ENCODE assay signal across 12 cellular contexts in the genomic region with DNA sequence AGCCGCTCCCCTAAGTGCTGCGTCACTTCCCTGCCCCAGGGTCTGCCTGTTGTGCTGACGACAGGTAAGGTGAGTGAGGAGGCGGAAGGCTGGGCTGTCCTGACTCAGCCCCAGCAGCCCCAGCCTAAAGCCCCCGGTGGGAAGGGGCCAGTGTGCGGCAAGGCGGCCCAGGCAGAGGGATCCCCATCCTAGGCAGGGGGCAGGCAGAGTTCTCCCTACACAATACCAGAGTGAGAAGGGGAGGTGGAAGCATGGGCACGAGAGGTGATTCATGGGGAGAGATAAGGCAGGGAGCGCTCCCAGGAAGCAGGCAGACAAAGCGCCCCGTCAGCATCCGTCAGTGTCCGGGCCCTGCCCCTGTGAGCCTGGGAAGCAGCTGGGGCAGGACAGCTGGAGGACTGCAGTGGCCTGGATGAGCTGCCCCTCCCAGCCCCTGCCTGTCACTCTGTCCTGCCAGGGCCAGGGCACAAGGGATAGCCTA. TPM values are rescaled to one million over a fixed set of nuclear protein-coding genes. Genes with fewer than 3 reads are reported as not detected.
DNase-seq lines count a peak whose midpoint lies in the region; ATAC-seq, FAIRE-seq and TF ChIP-seq lines count a peak whose summit lies in the region.
"Had no signal": no experiment of that assay in that cellular context is flagged by ENCODE, and none has a peak within 500 bp of the region (broad histone marks: within the 10 kb centered on the region; RNA-seq: fewer than 3 reads in every experiment).

No MANE protein-coding gene starts in this region.

- 0 out of 2 replicates have a peak overlapping the region, but pooled peaks have one; percentile 29 for H3K9ac ChIP-seq in IMR-90 (ENCODE audit: low read depth, low read length)

- H2BK5ac ChIP-seq in IMR-90 (ENCODE audit: low read depth, low read length, poor library complexity, severe bottlenecking), result peak overlapping the region; percentile 31

- H3K36me3 Mint-ChIP-seq in mesothelial cell of epicardium, result peaks cover 11% of the 10 kb centered on the region
- peaks cover 7% of the 10 kb centered on the region for H3K36me3 Mint-ChIP-seq in CD4-positive, alpha-beta T cell (ENCODE audit: low read depth)

- H3K4me2 ChIP-seq in A549 (peak overlapping the region; percentile 11; the same call in 1 of the 3 replicates), IMR-90 (ENCODE audit: low read depth, low read length) (no peak overlapping the region)

- H4K5ac ChIP-seq in IMR-90 (ENCODE audit: low read depth, low read length), result no peak overlapping the region

- peak overlapping the region; percentile 16 for H3K27ac Mint-ChIP-seq in mesothelial cell of epicardium
- no peak overlapping the region for H3K27ac Mint-ChIP-seq in CD4-positive, alpha-beta T cell

- H3K27me3 ChIP-seq in IMR-90 (ENCODE audit: control insufficient read depth, insufficient read depth, low read length), result no peaks in the 10 kb centered on the region
- H3K27me3 ChIP-seq in CD4-positive, alpha-beta T cell (ENCODE audit: control insufficient read depth, insufficient read depth, low read length), result no peaks in the 10 kb centered on the region

- H2AFZ ChIP-seq in IMR-90 (replicated peaks; ENCODE audit: low read length, poor library complexity), result no peak overlapping the region

- H4K20me1 ChIP-seq in IMR-90 (ENCODE audit: insufficient read depth, low read length), result peaks cover 43% of the 10 kb centered on the region

- CTCF ChIA-PET in A549 (lab: Yijun Ruan, JAX) (interaction anchor here (0.9 to 3.9 kb wide), 4 partner anchors 13 to 40 kb away, joined by 3 to 38 read pairs (median 5); no protein-coding TSS in a partner anchor), IMR-90 (lab: Yijun Ruan, JAX) (interaction anchor here (1.3 kb wide), 1 partner anchor 39 kb away, joined by 5 read pairs; no protein-coding TSS in a partner anchor)
- CTCF ChIA-PET in CD4-positive, alpha-beta T cell (lab: Charles Lee), result no interaction called here

- dilution Hi-C loops in IMR-90 (cut with HindIII; ENCODE audit: low sequenced_read_pairs, unreplicated experiment), result no loop called here

- peak overlapping the region; percentile 49; the same call in 1 of the 2 replicates for H2AK5ac ChIP-seq in IMR-90 (ENCODE audit: low read depth, low read length)

- no peak for FAIRE-seq in A549 (lab: Jason Lieb, UNC)
- FAIRE-seq: endometrium had no signal

- H4K8ac ChIP-seq in IMR-90 (ENCODE audit: low read depth in 2 of 2, low read length in 2 of 2), result 0 out of 4 replicates have a peak overlapping the region, but pooled peaks of 1 of the 2 experiments have one; percentile 38

- H2BK20ac ChIP-seq in IMR-90 (ENCODE audit: low read depth, low read length), result no peak overlapping the region

- H3K27ac ChIP-seq in A549, result 0 out of 6 replicates have a peak overlapping the region, but pooled peaks of 1 of the 2 experiments have one; percentile 2
- no peak overlapping the region for H3K27ac ChIP-seq in IMR-90 (ENCODE audit: insufficient read depth, low read length)
- no peak overlapping the region for H3K27ac ChIP-seq in CD4-positive, alpha-beta T cell (ENCODE audit: low read depth, low read length)

- TF ChIP-seq POLR2A in A549 (IDR thresholded peaks at IDR 0.05; ENCODE audit: low read length) (no peak), IMR-90 (IDR thresholded peaks at IDR 0.05; ENCODE audit: low read depth, low read length) (no peak)

- H3K14ac ChIP-seq in IMR-90 (replicated peaks; ENCODE audit: low read depth, low read length), result 0 out of 2 replicates have a peak overlapping the region, but pooled peaks have one; percentile 9

- H3K4me1 ChIP-seq in A549 (peaks cover 37% of the 10 kb centered on the region), IMR-90 (ENCODE audit: control insufficient read depth, insufficient read depth, low read length) (peaks cover 31% of the 10 kb centered on the region)

- no peak overlapping the region for H2BK120ac ChIP-seq in IMR-90 (ENCODE audit: low read depth, low read length)

- H3K4me3 ChIP-seq in A549 (no peak overlapping the region), IMR-90 (ENCODE audit: insufficient read depth, low read depth, low read length) (no peak overlapping the region), cardiac fibroblast (replicated peaks in 1 of 2; ENCODE audit: low read depth in 2 of 2, low read length in 2 of 2) (no peak overlapping the region)

- no peak overlapping the region for H4K91ac ChIP-seq in IMR-90 (ENCODE audit: insufficient read depth, low read depth, low read length)

- POLR2A ChIA-PET in A549 (lab: Yijun Ruan, JAX) (no interaction called here), IMR-90 (lab: Charles Lee; ENCODE audit: unreplicated experiment) (interaction anchor here (0.6 kb wide), 1 partner anchor 390 kb away, joined by 3 read pairs; no protein-coding TSS in a partner anchor)
- POLR2A ChIA-PET in CD4-positive, alpha-beta T cell (lab: Charles Lee), result no interaction called here

- H2AK9ac ChIP-seq in IMR-90 (replicated peaks; ENCODE audit: low read depth, low read length, poor library complexity), result peak overlapping the region; percentile 81

- 0 out of 2 replicates have a peak overlapping the region, but pooled peaks have one; percentile 11 for H3K23ac ChIP-seq in IMR-90 (ENCODE audit: low read depth, low read length)

- in situ Hi-C loops in IMR-90 (cut with MboI; ENCODE audit: low sequenced_read_pairs), result no loop called here

- H3K27me3 Mint-ChIP-seq in mesothelial cell of epicardium (ENCODE audit: low read depth), result no peaks in the 10 kb centered on the region
- no peaks in the 10 kb centered on the region for H3K27me3 Mint-ChIP-seq in CD4-positive, alpha-beta T cell

- no peak overlapping the region for H2BK15ac ChIP-seq in IMR-90 (ENCODE audit: low read depth, low read length)

- no peak overlapping the region for H3K4ac ChIP-seq in IMR-90 (ENCODE audit: low read depth, low read length)

- H3K4me1 Mint-ChIP-seq in mesothelial cell of epicardium, result peaks cover 30% of the 10 kb centered on the region
- peaks cover 25% of the 10 kb centered on the region for H3K4me1 Mint-ChIP-seq in CD4-positive, alpha-beta T cell (ENCODE audit: low read depth)

- H3K9me3 ChIP-seq in A549 (peaks cover 12% of the 10 kb centered on the region), IMR-90 (ENCODE audit: control insufficient read depth, insufficient read depth, low read length) (peaks cover 5% of the 10 kb centered on the region)
- no peaks in the 10 kb centered on the region for H3K9me3 ChIP-seq in CD4-positive, alpha-beta T cell (ENCODE audit: control insufficient read depth, low read length)

- ATAC-seq in A549 (peak; percentile 6 to 14; a peak in 3 of 6 replicates), IMR-90 (ENCODE audit: low read depth) (peak; percentile 34), GM19463 (IDR thresholded peaks at IDR 0.05; ENCODE audit: unreplicated experiment) (no peak)
- ATAC-seq in CD4-positive, alpha-beta T cell (ENCODE audit: poor library complexity), result no peak

- peak in 1 of 2 experiments; percentile 40 for DNase-seq in A549 (ENCODE audit: low read depth in 1 of 2, low spot score in 1 of 2)
- DNase-seq in IMR-90, result peak; percentile 59
- peak; percentile 62 to 77 for DNase-seq in cardiac fibroblast (ENCODE audit: low read depth in 2 of 2)
- no peak for DNase-seq in mesothelial cell of epicardium (ENCODE audit: low spot score in 2 of 2, unreplicated experiment in 2 of 2)
- no peak for DNase-seq in OCI-M2 (lab: John Stamatoyannopoulos, UW; ENCODE audit: unreplicated experiment)
- no peak for DNase-seq in CD4-positive, alpha-beta T cell
- no peak for DNase-seq in T-helper 9 cell
- DNase-seq: DND-41, NCI-H345 had no signal

- H3K9me1 ChIP-seq in IMR-90 (ENCODE audit: insufficient read depth, low read length), result peaks cover 13% of the 10 kb centered on the region; the same call in 1 of the 2 replicates

- no TSS peak for BruUV-seq in IMR-90 (replicated peaks; lab: Mats Ljungman, UMichigan)

- peaks cover 15% of the 10 kb centered on the region for H3K36me3 ChIP-seq in IMR-90 (ENCODE audit: control insufficient read depth, insufficient read depth, low read length)

- no peak for TF ChIP-seq CTCF in A549 (IDR thresholded peaks at IDR 0.05)
- no peak for TF ChIP-seq CTCF in IMR-90 (conservative IDR thresholded peaks at IDR 0.05; ENCODE audit: low read depth, low read length)
- no peak for TF ChIP-seq CTCF in cardiac fibroblast (IDR thresholded peaks at IDR 0.05; ENCODE audit: low read depth, low read length)
- TF ChIP-seq CTCF in mesothelial cell of epicardium (IDR thresholded peaks at IDR 0.05; ENCODE audit: unreplicated experiment), result no peak
- no peak for TF ChIP-seq CTCF in CD4-positive, alpha-beta T cell (IDR thresholded peaks at IDR 0.05)

- no peak overlapping the region for H3K4me3 Mint-ChIP-seq in mesothelial cell of epicardium
- H3K4me3 Mint-ChIP-seq in CD4-positive, alpha-beta T cell, result no peak overlapping the region

- no peak overlapping the region for H3K56ac ChIP-seq in IMR-90 (ENCODE audit: extremely low read depth, insufficient read depth, low read length)

- peaks cover 18 to 82% of the 10 kb centered on the region in 2 experiments; a peak in 3 of 4 replicates for H3K79me1 ChIP-seq in IMR-90 (ENCODE audit: low read depth in 1 of 2, low read length in 2 of 2)

- no peak overlapping the region for H3K18ac ChIP-seq in IMR-90 (ENCODE audit: low read depth, low read length)

- WGBS in A549 (ENCODE audit: missing lambda C conversion rate), result 93% methylated on average over 13 of the region's 13 CpGs
- WGBS in IMR-90 (ENCODE audit: extremely low coverage in 2 of 2, insufficient read length in 1 of 2), 2 experiments, result no CpG with 5 or more reads among the region's 13 CpGs

- H3K9me3 Mint-ChIP-seq in mesothelial cell of epicardium, result peaks cover 7% of the 10 kb centered on the region
- no peaks in the 10 kb centered on the region for H3K9me3 Mint-ChIP-seq in CD4-positive, alpha-beta T cell

- no peak for TF ChIP-seq EP300 in A549 (IDR thresholded peaks at IDR 0.05)

- intact Hi-C loops in IMR-90 (cut with micrococcal nuclease), result no loop called here
- intact Hi-C loops in CD4-positive, alpha-beta T cell (cut with DNase I, micrococcal nuclease), result loop anchor here in 1 of 2 experiments (2.0 to 10.0 kb wide), 4 partner anchors 20 to 364 kb away; partner anchors contain the start of gene B9D1

- TF ChIP-seq RAD21 in A549 (conservative IDR thresholded peaks at IDR 0.05 in 1 of 2, IDR thresholded peaks at IDR 0.05 in 1 of 2) (no peak), IMR-90 (IDR thresholded peaks at IDR 0.05; ENCODE audit: low read length) (no peak)

RNA-seq across cellular contexts. Expression of gene FAM83G, which starts 4.0 kb away (rescaled TPM):
- 11.0 and 12.8 TPM in 2 replicates for polyA plus RNA-seq in A549 (2011; rRNA removed)
- 11.1 and 15.8 TPM in 2 replicates for polyA plus RNA-seq in A549 (2012; cell fraction: cytosol; rRNA removed)
- polyA plus RNA-seq in A549 (2012; cell fraction: nucleus; rRNA removed), result 38.5 and 42.5 TPM in 2 replicates
- 19.8 to 22.0 TPM (median 20.5 TPM) in 3 replicates for polyA plus RNA-seq in A549 (2017; fragmentation: RNase III; extraction: RNeasy Plus Mini Kit Qiagen cat#74134 plus additional on column Dnase treatment)
- 18.1 and 22.7 TPM in 2 replicates for polyA minus RNA-seq in A549 (2011; rRNA and poly(A)+ RNA removed)
- 9.5 and 10.3 TPM in 2 replicates for total RNA-seq in IMR-90 (2012; rRNA removed)
- 12.6 and 14.1 TPM in 2 replicates for polyA plus RNA-seq in IMR-90 (2012; rRNA removed)
- 7.5 and 10.0 TPM in 2 replicates for polyA plus RNA-seq in IMR-90 (2012; cell fraction: cytosol; rRNA removed)
- 16.3 and 36.3 TPM in 2 replicates for polyA plus RNA-seq in IMR-90 (2012; cell fraction: nucleus; rRNA removed; ENCODE audit: low replicate concordance)
- total RNA-seq in mesothelial cell of epicardium, result 14.5 to 15.0 TPM (median 15.0 TPM) in 3 replicates
- total RNA-seq in CD4-positive, alpha-beta T cell, result 1 to 10 TPM; 2.9 to 3.0 TPM
- polyA plus RNA-seq: neural cell had no signal

RNA-seq across cellular contexts. Expression of gene GRAP, which starts 46.2 kb away (rescaled TPM):
- polyA plus RNA-seq in A549 (2011; rRNA removed) (0.19 and 0.25 TPM in 2 replicates), A549 (2017; fragmentation: RNase III; extraction: RNeasy Plus Mini Kit Qiagen cat#74134 plus additional on column Dnase treatment) (0.17 to 0.31 TPM (median 0.19 TPM) in 3 replicates), IMR-90 (2012; rRNA removed) (0.13 and 0.14 TPM in 2 replicates)
- polyA plus RNA-seq in A549 (2012; cell fraction: cytosol; rRNA removed), result 0.15 and 0.19 TPM in 2 replicates
- polyA plus RNA-seq in A549 (2012; cell fraction: nucleus; rRNA removed), result 0.43 and 0.60 TPM in 2 replicates
- 0.08 and 0.24 TPM in 2 replicates for polyA minus RNA-seq in A549 (2011; rRNA and poly(A)+ RNA removed)
- total RNA-seq in IMR-90 (2012; rRNA removed) (under 0.01 TPM in 1 of 2 replicates, not detected in the other), mesothelial cell of epicardium (1.4 to 1.8 TPM (median 1.6 TPM) in 3 replicates)
- polyA plus RNA-seq in IMR-90 (2012; cell fraction: cytosol; rRNA removed), result 0.05 TPM in 1 of 2 replicates, not detected in the other
- polyA plus RNA-seq in IMR-90 (2012; cell fraction: nucleus; rRNA removed; ENCODE audit: low replicate concordance), result 0.14 and 0.22 TPM in 2 replicates
- 10 to 100 TPM; 20.1 to 20.4 TPM for total RNA-seq in CD4-positive, alpha-beta T cell

RNA-seq across cellular contexts. Expression of gene SLC5A10, which starts 48.6 kb away (rescaled TPM):
- polyA plus RNA-seq in A549 (2011; rRNA removed), result 0.26 and 0.28 TPM in 2 replicates
- polyA plus RNA-seq in A549 (2012; cell fraction: cytosol; rRNA removed), result 0.07 and 0.19 TPM in 2 replicates
- polyA plus RNA-seq in A549 (2012; cell fraction: nucleus; rRNA removed), result 0.23 and 0.32 TPM in 2 replicates
- 0.07 to 0.22 TPM (median 0.15 TPM) in 3 replicates for polyA plus RNA-seq in A549 (2017; fragmentation: RNase III; extraction: RNeasy Plus Mini Kit Qiagen cat#74134 plus additional on column Dnase treatment)
- 0.15 and 0.54 TPM in 2 replicates for polyA minus RNA-seq in A549 (2011; rRNA and poly(A)+ RNA removed)
- not detected in 2 replicates for total RNA-seq in IMR-90 (2012; rRNA removed)
- not detected in 2 replicates for polyA plus RNA-seq in IMR-90 (2012; rRNA removed)
- not detected in 2 replicates for polyA plus RNA-seq in IMR-90 (2012; cell fraction: cytosol; rRNA removed)
- polyA plus RNA-seq in IMR-90 (2012; cell fraction: nucleus; rRNA removed; ENCODE audit: low replicate concordance), result 0.04 TPM in 1 of 2 replicates, not detected in the other
- 0.14 to 0.25 TPM (median 0.24 TPM) in 3 replicates for total RNA-seq in mesothelial cell of epicardium
- not detected for total RNA-seq in CD4-positive, alpha-beta T cell
- polyA plus RNA-seq: neural cell had no signal

Comparison
In these comparisons a context has a peak if more than half of its experiments do, and no peak if none do; other contexts are left out.
1. ATAC-seq: peak in A549 (2 of 2) and IMR-90 (single experiment); none in CD4-positive, alpha-beta T cell (single experiment) and GM19463 (single experiment).
2. DNase-seq: peak in IMR-90 (single experiment) and cardiac fibroblast (2 of 2); none in mesothelial cell of epicardium (0 of 2), OCI-M2 (single experiment), CD4-positive, alpha-beta T cell (0 of 10) and T-helper 9 cell (single experiment).